Comparison of ENCODE assay signal across 12 cellular contexts in genomic region chr6:150169609-150170008, GRCh38. TPM values are rescaled to one million over a fixed set of nuclear protein-coding genes. Genes with fewer than 3 reads are reported as not detected.
DNase-seq lines count a peak whose midpoint lies in the region; ATAC-seq and TF ChIP-seq lines count a peak whose summit lies in the region.
"Had no signal": no experiment of that assay in that cellular context is flagged by ENCODE, and none has a peak within 500 bp of the region (broad histone marks: within the 10 kb centered on the region; RNA-seq: fewer than 3 reads in every experiment).

No MANE protein-coding gene starts in this region.

- H3K4me1 ChIP-seq in BLaER1 treated with 17β-estradiol and CSF1 and Interleukin-3, amounts not matched to agents 10 nM and 100 nM: peaks cover 38 to 45% (median 41%) of the 10 kb centered on the region in 10 experiments

- ATAC-seq in omental fat pad (ENCODE audit: low FRiP score) (peak; percentile 33), GM18861 (IDR thresholded peaks at IDR 0.05; ENCODE audit: unreplicated experiment) (no peak), GM21786 (IDR thresholded peaks at IDR 0.05; ENCODE audit: unreplicated experiment) (no peak)

- peak overlapping the region in 2 of 11 experiments; percentile 13 to 16; a peak in 1 of 22 replicates for H3K9ac ChIP-seq in BLaER1 treated with 17β-estradiol and CSF1 and Interleukin-3, amounts not matched to agents 10 nM and 100 nM

- peaks cover 23% of the 10 kb centered on the region for H3K27me3 Mint-ChIP-seq in activated naive CD8-positive, alpha-beta T cell treated with anti-CD3 and anti-CD28 coated beads for 36 hours

- H3K36me3 ChIP-seq in BLaER1 treated with 17β-estradiol and CSF1 and Interleukin-3, amounts not matched to agents 10 nM and 100 nM: no peaks in the 10 kb centered on the region

- no peak overlapping the region for H3K4me3 Mint-ChIP-seq in activated naive CD8-positive, alpha-beta T cell treated with anti-CD3 and anti-CD28 coated beads for 36 hours

- no peak overlapping the region for H3K4me3 ChIP-seq in BLaER1 treated with 17β-estradiol and CSF1 and Interleukin-3, amounts not matched to agents 10 nM and 100 nM

- no peaks in the 10 kb centered on the region for H3K36me3 Mint-ChIP-seq in activated naive CD8-positive, alpha-beta T cell treated with anti-CD3 and anti-CD28 coated beads for 36 hours

- TF ChIP-seq CTCF in omental fat pad (IDR thresholded peaks at IDR 0.05): no peak

- peak overlapping the region; percentile 14 to 71 (median 48); a peak in 21 of 22 replicates for H3K4me2 ChIP-seq in BLaER1 treated with 17β-estradiol and CSF1 and Interleukin-3, amounts not matched to agents 10 nM and 100 nM

- peaks cover 0 to 12% (median 2%) of the 10 kb centered on the region in 11 experiments; a peak in 5 of 22 replicates for H3K9me3 ChIP-seq in BLaER1 treated with 17β-estradiol and CSF1 and Interleukin-3, amounts not matched to agents 10 nM and 100 nM (replicated peaks in 1 of 11)

- H4K20me1 ChIP-seq in BLaER1 treated with 17β-estradiol and CSF1 and Interleukin-3, amounts not matched to agents 10 nM and 100 nM: no peaks in the 10 kb centered on the region

- no peaks in the 10 kb centered on the region for H3K27me3 ChIP-seq in BLaER1 treated with 17β-estradiol and CSF1 and Interleukin-3, amounts not matched to agents 10 nM and 100 nM

- peaks cover 8% of the 10 kb centered on the region for H3K4me1 Mint-ChIP-seq in activated naive CD8-positive, alpha-beta T cell treated with anti-CD3 and anti-CD28 coated beads for 36 hours

- peak overlapping the region; percentile 43 for H3K27ac Mint-ChIP-seq in activated naive CD8-positive, alpha-beta T cell treated with anti-CD3 and anti-CD28 coated beads for 36 hours

- H3K9me3 Mint-ChIP-seq in activated naive CD8-positive, alpha-beta T cell treated with anti-CD3 and anti-CD28 coated beads for 36 hours: no peaks in the 10 kb centered on the region

- peak; percentile 51 for DNase-seq in HT1080 (ENCODE audit: low read depth)
- DNase-seq in activated naive CD8-positive, alpha-beta T cell treated with anti-CD3 and anti-CD28 coated beads for 36 hours: peak; percentile 43
- no peak for DNase-seq in omental fat pad (ENCODE audit: low spot score)
- DNase-seq in NCI-H345 treated with DMSO at 0.1 percent for 48 hours (lab: John Stamatoyannopoulos, UW; ENCODE audit: unreplicated experiment): no peak
- no peak for DNase-seq in NCI-H187 (lab: John Stamatoyannopoulos, UW)
- DNase-seq: GF-D8, NCI-H446 treated with DMSO at 0.1 percent for 48 hours had no signal

- H3K27ac ChIP-seq in BLaER1 treated with 17β-estradiol and CSF1 and Interleukin-3, amounts not matched to agents 10 nM and 100 nM: peak overlapping the region in 8 of 11 experiments; percentile 4 to 79 (median 64); a peak in 13 of 22 replicates

RNA-seq across cellular contexts. Expression of gene PPP1R14C, which starts 26.8 kb away (rescaled TPM):
- total RNA-seq in HT1080 (2014; rRNA removed; shearing (Covaris generic)): 0.66 and 0.80 TPM in 2 replicates
- polyA plus RNA-seq in HT1080 (2015; cell fraction: cytosol; rRNA removed): 0.80 and 1.4 TPM in 2 replicates
- polyA plus RNA-seq in HT1080 (2015; cell fraction: nucleus; rRNA removed): 0.41 and 0.44 TPM in 2 replicates
- under 1 TPM; 0.33 to 0.44 TPM for total RNA-seq in activated naive CD8-positive, alpha-beta T cell treated with anti-CD3 and anti-CD28 coated beads for 36 hours
- total RNA-seq in omental fat pad: 1 to 10 TPM in 1 of 4 donors, under 1 TPM in 1, not detected in 2; 0.31 to 1.1 TPM
- total RNA-seq: pulmonary artery endothelial cell; T-helper 1 cell treated with Interleukin-12 subunit alpha and Interleukin-12 subunit beta and Interleukin-4 antibody, amounts not matched to agents 30 ng/mL and 1 ng/mL, for 36 hours had no signal

Comparison
In these comparisons a context has a peak if more than half of its experiments do, and no peak if none do; other contexts are left out.
1. DNase-seq: peak in HT1080 (single experiment) and activated naive CD8-positive, alpha-beta T cell treated with anti-CD3 and anti-CD28 coated beads for 36 hours (single experiment); none in omental fat pad (single experiment), NCI-H345 treated with DMSO at 0.1 percent for 48 hours (single experiment) and NCI-H187 (0 of 2).